8 cellular contexts compared by ENCODE assay signal in the genomic region with DNA sequence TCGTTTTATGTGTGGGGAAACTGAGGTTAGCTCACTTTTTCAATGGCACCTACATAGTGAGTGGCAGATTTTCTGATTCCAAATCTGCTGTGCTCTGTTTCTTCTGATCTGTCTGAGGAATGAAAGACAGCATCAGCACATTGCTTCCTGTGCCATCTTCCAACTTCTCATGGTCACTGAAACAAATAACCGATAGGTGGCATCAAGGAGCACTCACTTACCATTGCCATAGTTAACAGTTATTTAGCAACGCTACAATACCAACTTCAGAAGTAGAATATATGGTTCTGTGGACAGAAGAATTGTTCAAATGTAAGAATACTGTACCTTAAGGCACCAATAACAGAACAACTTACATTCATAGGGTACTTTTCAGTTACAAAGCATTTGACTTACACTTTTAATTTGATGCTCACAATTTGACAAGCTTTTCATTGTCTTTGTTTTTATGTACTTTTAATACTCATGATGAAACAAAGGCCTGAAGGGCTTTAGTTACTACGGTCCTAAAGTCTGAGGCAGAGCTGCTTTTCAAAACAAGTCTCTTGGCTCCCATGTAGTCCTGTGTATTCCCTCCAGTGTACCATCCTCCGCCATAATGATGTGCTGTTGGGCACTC.
A peak's percentile ranks its signal among the peaks of the same experiment; 100 is the strongest.
DNase-seq lines count a peak whose midpoint lies in the region; ATAC-seq and TF ChIP-seq lines count a peak whose summit lies in the region.

No MANE protein-coding gene starts in this region.

- CTCF ChIA-PET in activated CD8-positive, alpha-beta T cell treated with anti-CD3 and anti-CD28 coated beads, Interleukin-2, amount 10 ng/mL, durations not matched to agents 7 days and 5 days (lab: Charles Lee): interaction anchor here (0.9 to 3.6 kb wide), 9 partner anchors 9 to 664 kb away, joined by 3 to 19 read pairs (median 4); no protein-coding TSS in a partner anchor

- no peaks in the 10 kb centered on the region for H3K9me3 Mint-ChIP-seq in activated CD8-positive, alpha-beta T cell treated with anti-CD3 and anti-CD28 coated beads, Interleukin-2, amount 10 ng/mL, durations not matched to agents 7 days and 5 days (ENCODE audit: insufficient read depth)

- H3K36me3 ChIP-seq in hepatocyte (replicated peaks; ENCODE audit: insufficient read depth, low read depth) (no peaks in the 10 kb centered on the region), thyroid gland (no peaks in the 10 kb centered on the region)

- H3K27ac ChIP-seq in hepatocyte (no peak overlapping the region), thyroid gland (no peak overlapping the region)

- H4K20me1 ChIP-seq in hepatocyte (ENCODE audit: insufficient read depth, poor library complexity, severe bottlenecking): no peaks in the 10 kb centered on the region

- POLR2A ChIA-PET in activated CD8-positive, alpha-beta T cell treated with anti-CD3 and anti-CD28 coated beads, Interleukin-2, amount 10 ng/mL, durations not matched to agents 7 days and 5 days (lab: Charles Lee): no interaction called here

- H3K27ac Mint-ChIP-seq in activated CD8-positive, alpha-beta T cell treated with anti-CD3 and anti-CD28 coated beads, Interleukin-2, amount 10 ng/mL, durations not matched to agents 7 days and 5 days: no peak overlapping the region

- H3K9me3 ChIP-seq in hepatocyte (ENCODE audit: low read depth) (no peaks in the 10 kb centered on the region), thyroid gland (no peaks in the 10 kb centered on the region)

- H3K27me3 ChIP-seq in hepatocyte (no peaks in the 10 kb centered on the region), thyroid gland (no peaks in the 10 kb centered on the region)

- H3K79me2 ChIP-seq in hepatocyte: no peaks in the 10 kb centered on the region

- H3K4me1 ChIP-seq in hepatocyte (ENCODE audit: insufficient read depth) (peaks cover 16% of the 10 kb centered on the region), thyroid gland (no peaks in the 10 kb centered on the region)

- DNase-seq in AG08396 (ENCODE audit: low spot score): peak; percentile 32
- DNase-seq in HT-29 (ENCODE audit: low spot score): peak; percentile 77
- DNase-seq in activated CD8-positive, alpha-beta T cell treated with anti-CD3 and anti-CD28 coated beads, Interleukin-2, amount 10 ng/mL, durations not matched to agents 7 days and 5 days: peak; percentile 35
- DNase-seq in hepatocyte (ENCODE audit: low spot score): peak; percentile 46
- no peak for DNase-seq in thyroid gland
- DNase-seq in NCI-H1048 (lab: John Stamatoyannopoulos, UW): no peak

- intact Hi-C loops in thyroid gland (cut with DNase I): loop anchor here (10.0 kb wide), 1 partner anchor 664 kb away; no protein-coding TSS in a partner anchor

- no peaks in the 10 kb centered on the region for H3K36me3 Mint-ChIP-seq in activated CD8-positive, alpha-beta T cell treated with anti-CD3 and anti-CD28 coated beads, Interleukin-2, amount 10 ng/mL, durations not matched to agents 7 days and 5 days (ENCODE audit: low read depth)

- TF ChIP-seq CTCF in hepatocyte (IDR thresholded peaks at IDR 0.05; ENCODE audit: poor library complexity): peak; percentile 53
- TF ChIP-seq CTCF in thyroid gland (IDR thresholded peaks at IDR 0.05): peak in 4 of 6 experiments; percentile 48 to 79 (median 60)

- no peaks in the 10 kb centered on the region for H3K4me1 Mint-ChIP-seq in activated CD8-positive, alpha-beta T cell treated with anti-CD3 and anti-CD28 coated beads, Interleukin-2, amount 10 ng/mL, durations not matched to agents 7 days and 5 days (ENCODE audit: low read depth)

- TF ChIP-seq POLR2A in thyroid gland (IDR thresholded peaks at IDR 0.05): no peak

- no peaks in the 10 kb centered on the region for H3K9me2 ChIP-seq in hepatocyte (replicated peaks; ENCODE audit: insufficient read depth)

- ATAC-seq in GM18508 (IDR thresholded peaks at IDR 0.05; ENCODE audit: insufficient read depth, unreplicated experiment) (peak; percentile 63), GM18511 (IDR thresholded peaks at IDR 0.05; ENCODE audit: unreplicated experiment) (no peak)
- no peak for ATAC-seq in activated CD8-positive, alpha-beta T cell treated with anti-CD3 and anti-CD28 coated beads, Interleukin-2, amount 10 ng/mL, durations not matched to agents 7 days and 5 days

- 69% methylated on average over 5 of the region's 5 CpGs for WGBS in hepatocyte (ENCODE audit: low lambda C conversion rate, missing lambda C conversion rate)
- 51 to 56% methylated on average over 5 of the region's 5 CpGs for WGBS in thyroid gland, 2 donors

- no peaks in the 10 kb centered on the region for H3K27me3 Mint-ChIP-seq in activated CD8-positive, alpha-beta T cell treated with anti-CD3 and anti-CD28 coated beads, Interleukin-2, amount 10 ng/mL, durations not matched to agents 7 days and 5 days (ENCODE audit: low read depth)

- H3K4me3 Mint-ChIP-seq in activated CD8-positive, alpha-beta T cell treated with anti-CD3 and anti-CD28 coated beads, Interleukin-2, amount 10 ng/mL, durations not matched to agents 7 days and 5 days: no peak overlapping the region

- no peak overlapping the region for H3K4me2 ChIP-seq in hepatocyte

- H3K4me3 ChIP-seq in hepatocyte (no peak overlapping the region), thyroid gland (replicated peaks in 1 of 3) (no peak overlapping the region)

- H2AFZ ChIP-seq in hepatocyte: no peak overlapping the region

Comparison
In these comparisons a context has a peak if more than half of its experiments do, and no peak if none do; other contexts are left out.
1. DNase-seq: peak in AG08396 (single experiment), HT-29 (single experiment), activated CD8-positive, alpha-beta T cell treated with anti-CD3 and anti-CD28 coated beads, Interleukin-2, amount 10 ng/mL, durations not matched to agents 7 days and 5 days (single experiment) and hepatocyte (single experiment); none in thyroid gland (0 of 2) and NCI-H1048 (single experiment).